Comparison of ENCODE assay signal across 12 cellular contexts in the genomic region with DNA sequence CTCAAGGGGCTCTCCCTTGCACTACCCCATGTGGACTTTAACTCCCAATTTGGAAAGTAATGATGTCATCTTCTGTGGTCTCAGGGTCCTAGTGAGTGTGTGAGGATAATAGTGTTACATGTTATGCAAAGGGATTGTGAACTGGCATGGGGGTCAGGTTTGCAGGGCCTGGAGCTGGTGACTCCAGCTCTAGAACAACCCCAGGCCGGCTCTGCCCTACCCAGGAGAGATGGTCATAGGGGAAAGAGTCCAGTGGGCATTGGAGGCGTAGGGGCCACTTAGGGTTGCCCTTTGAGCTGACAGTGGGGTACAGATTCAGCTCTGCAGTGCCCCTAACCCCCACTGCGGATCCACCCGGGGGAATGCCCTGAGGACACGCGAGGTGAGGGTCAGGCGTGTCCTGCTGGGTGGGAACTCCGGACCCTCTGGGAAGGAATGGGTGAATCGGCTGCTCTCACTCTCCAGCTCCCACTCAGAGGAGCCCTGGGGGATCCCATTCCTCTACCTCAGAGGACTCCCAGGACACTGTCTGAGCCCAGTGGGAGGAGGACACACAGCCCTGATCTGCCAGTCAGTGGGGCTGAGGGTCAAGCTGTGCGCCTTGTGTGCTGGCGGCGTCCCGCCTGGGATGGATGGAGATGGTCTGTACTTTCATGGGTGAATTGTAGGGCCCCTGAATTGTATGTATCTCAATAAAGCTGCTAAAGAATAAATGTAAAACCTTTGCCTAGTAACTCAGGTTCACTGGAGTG. TPM values are rescaled to one million over a fixed set of nuclear protein-coding genes. Genes with fewer than 3 reads are reported as not detected.
DNase-seq lines count a peak whose midpoint lies in the region; ATAC-seq, FAIRE-seq and TF ChIP-seq lines count a peak whose summit lies in the region.
"Had no signal": no experiment of that assay in that cellular context is flagged by ENCODE, and none has a peak within 500 bp of the region (broad histone marks: within the 10 kb centered on the region; RNA-seq: fewer than 3 reads in every experiment).

No MANE protein-coding gene starts in this region.

- H3K27ac ChIP-seq in BLaER1 treated with 17β-estradiol and CSF1 and Interleukin-3, amounts not matched to agents 10 nM and 100 nM = no peak overlapping the region
- no peak overlapping the region for H3K27ac ChIP-seq in HEK293 (ENCODE audit: extremely low read depth, low read depth, low read length)
- H3K27ac ChIP-seq in colonic mucosa = no peak overlapping the region

- ATAC-seq in GM21423 (IDR thresholded peaks at IDR 0.05; ENCODE audit: unreplicated experiment) = no peak
- ATAC-seq in GM19023 (IDR thresholded peaks at IDR 0.05; ENCODE audit: unreplicated experiment) = no peak

- CTCF ChIA-PET in HEK293 (lab: Yijun Ruan, JAX) = interaction anchor here (0.9 to 5.0 kb wide), 11 partner anchors 9 to 162 kb away, joined by 3 to 51 read pairs (median 5); no protein-coding TSS in a partner anchor

- DNase-seq in colonic mucosa (peak; percentile 17), H54 (ENCODE audit: insufficient read length, low spot score) (no peak), COLO668 (lab: John Stamatoyannopoulos, UW; ENCODE audit: unreplicated experiment) (no peak)
- DNase-seq: activated gamma-delta T cell treated with Interleukin-2 at 50 U/mL for 16 hours, NCI-H1417 had no signal

- 0 out of 22 replicates have a peak overlapping the region, but pooled peaks of 1 of the 11 experiments have one; percentile 19 for H3K9ac ChIP-seq in BLaER1 treated with 17β-estradiol and CSF1 and Interleukin-3, amounts not matched to agents 10 nM and 100 nM
- H3K9ac ChIP-seq in colonic mucosa (ENCODE audit: low read depth in 2 of 2, low read length in 2 of 2) = no peak overlapping the region

- peaks cover 55% of the 10 kb centered on the region for H3K27me3 Mint-ChIP-seq in nephron (ENCODE audit: low read depth)

- peak overlapping the region in 1 of 3 experiments; percentile 40 for H3K27ac Mint-ChIP-seq in nephron
- H3K27ac Mint-ChIP-seq: stimulated activated naive CD8-positive, alpha-beta T cell treated with anti-CD3 and anti-CD28 coated beads, Interleukin-15, Interleukin-2, amounts not matched to agents 100 ng/mL and 50 ng/mL, for 24 hours had no signal

- peak overlapping the region in 1 of 10 experiments; percentile 66; a peak in 2 of 20 replicates for H3K4me3 ChIP-seq in BLaER1 treated with 17β-estradiol and CSF1 and Interleukin-3, amounts not matched to agents 10 nM and 100 nM
- H3K4me3 ChIP-seq in HEK293 (ENCODE audit: low read depth, low read length) (no peak overlapping the region), colonic mucosa (no peak overlapping the region)

- peaks cover 0 to 70% (median 21%) of the 10 kb centered on the region in 11 experiments; a peak in 16 of 22 replicates for H4K20me1 ChIP-seq in BLaER1 treated with 17β-estradiol and CSF1 and Interleukin-3, amounts not matched to agents 10 nM and 100 nM

- POLR2A ChIA-PET in HEK293 (lab: Yijun Ruan, JAX) = interaction anchor here (0.5 to 2.6 kb wide), 2 partner anchors 82 to 181 kb away, joined by 6 to 7 read pairs; no protein-coding TSS in a partner anchor

- no peak for TF ChIP-seq POLR2A in H54 (IDR thresholded peaks at IDR 0.05; ENCODE audit: low read depth, low read length)

- peaks cover 21% of the 10 kb centered on the region for H3K4me1 Mint-ChIP-seq in nephron

- H3K4me2 ChIP-seq in BLaER1 treated with 17β-estradiol and CSF1 and Interleukin-3, amounts not matched to agents 10 nM and 100 nM = peak overlapping the region in 10 of 11 experiments; percentile 89 to 100 (median 98); a peak in 19 of 22 replicates

- H3K27me3 ChIP-seq in BLaER1 treated with 17β-estradiol and CSF1 and Interleukin-3, amounts not matched to agents 10 nM and 100 nM = peaks cover 52 to 94% (median 73%) of the 10 kb centered on the region in 11 experiments
- H3K27me3 ChIP-seq in colonic mucosa = peaks cover 60% of the 10 kb centered on the region

- H3K36me3 ChIP-seq in BLaER1 treated with 17β-estradiol and CSF1 and Interleukin-3, amounts not matched to agents 10 nM and 100 nM = no peaks in the 10 kb centered on the region
- H3K36me3 ChIP-seq in HEK293 (ENCODE audit: control insufficient read depth in 2 of 2, insufficient read depth in 1 of 2, low read length in 2 of 2) = no peaks in the 10 kb centered on the region
- H3K36me3 ChIP-seq in colonic mucosa = no peaks in the 10 kb centered on the region

- intact Hi-C loops in colonic mucosa (cut with DNase I) = loop anchor here (5.0 kb wide), 1 partner anchor 131 kb away; no protein-coding TSS in a partner anchor

- H3K9me3 ChIP-seq in BLaER1 treated with 17β-estradiol and CSF1 and Interleukin-3, amounts not matched to agents 10 nM and 100 nM (replicated peaks in 1 of 11) = no peaks in the 10 kb centered on the region
- H3K9me3 ChIP-seq in HEK293 (ENCODE audit: control insufficient read depth, insufficient read depth, low read depth, low read length) (no peaks in the 10 kb centered on the region), colonic mucosa (no peaks in the 10 kb centered on the region)

- H3K4me3 Mint-ChIP-seq in nephron = peak overlapping the region; percentile 64 to 71 (median 70)
- H3K4me3 Mint-ChIP-seq: stimulated activated naive CD8-positive, alpha-beta T cell treated with anti-CD3 and anti-CD28 coated beads, Interleukin-15, Interleukin-2, amounts not matched to agents 100 ng/mL and 50 ng/mL, for 24 hours had no signal

- no peaks in the 10 kb centered on the region for H3K36me3 Mint-ChIP-seq in nephron (ENCODE audit: low read depth)

- H3K9me3 Mint-ChIP-seq in nephron = no peaks in the 10 kb centered on the region
- H3K9me3 Mint-ChIP-seq: stimulated activated naive CD8-positive, alpha-beta T cell treated with anti-CD3 and anti-CD28 coated beads, Interleukin-15, Interleukin-2, amounts not matched to agents 100 ng/mL and 50 ng/mL, for 24 hours had no signal

- peaks cover 52 to 96% (median 91%) of the 10 kb centered on the region in 10 experiments for H3K4me1 ChIP-seq in BLaER1 treated with 17β-estradiol and CSF1 and Interleukin-3, amounts not matched to agents 10 nM and 100 nM
- peaks cover 30% of the 10 kb centered on the region for H3K4me1 ChIP-seq in HEK293 (ENCODE audit: control insufficient read depth, insufficient read depth, low read length)
- peaks cover 8% of the 10 kb centered on the region for H3K4me1 ChIP-seq in colonic mucosa

- no peak for FAIRE-seq in H54 (lab: Jason Lieb, UNC)
- FAIRE-seq: D721Med had no signal

- no peak for TF ChIP-seq CTCF in HEK293 (tag by site-specific recombination; IDR thresholded peaks at IDR 0.05)
- TF ChIP-seq CTCF in colonic mucosa (IDR thresholded peaks at IDR 0.05) = no peak
- TF ChIP-seq CTCF in nephron (IDR thresholded peaks at IDR 0.05; ENCODE audit: unreplicated experiment in 3 of 3) = no peak

TF ChIP-seq in HEK293, 187 proteins besides CTCF, POLR2A, EP300 and RAD21 (continues in another document):
- peak; percentile 27 for TF ChIP-seq ZIC2 (tag by site-specific recombination; IDR thresholded peaks at IDR 0.05)
- TF ChIP-seq ZNF202 (tag by site-specific recombination; IDR thresholded peaks at IDR 0.05; ENCODE audit: borderline replicate concordance) = no peak
- TF ChIP-seq ZNF600 (tag by site-specific recombination; IDR thresholded peaks at IDR 0.05) = 0 out of 2 replicates have a peak, but pooled peaks have one; percentile 14
- TF ChIP-seq, protein P1, sequence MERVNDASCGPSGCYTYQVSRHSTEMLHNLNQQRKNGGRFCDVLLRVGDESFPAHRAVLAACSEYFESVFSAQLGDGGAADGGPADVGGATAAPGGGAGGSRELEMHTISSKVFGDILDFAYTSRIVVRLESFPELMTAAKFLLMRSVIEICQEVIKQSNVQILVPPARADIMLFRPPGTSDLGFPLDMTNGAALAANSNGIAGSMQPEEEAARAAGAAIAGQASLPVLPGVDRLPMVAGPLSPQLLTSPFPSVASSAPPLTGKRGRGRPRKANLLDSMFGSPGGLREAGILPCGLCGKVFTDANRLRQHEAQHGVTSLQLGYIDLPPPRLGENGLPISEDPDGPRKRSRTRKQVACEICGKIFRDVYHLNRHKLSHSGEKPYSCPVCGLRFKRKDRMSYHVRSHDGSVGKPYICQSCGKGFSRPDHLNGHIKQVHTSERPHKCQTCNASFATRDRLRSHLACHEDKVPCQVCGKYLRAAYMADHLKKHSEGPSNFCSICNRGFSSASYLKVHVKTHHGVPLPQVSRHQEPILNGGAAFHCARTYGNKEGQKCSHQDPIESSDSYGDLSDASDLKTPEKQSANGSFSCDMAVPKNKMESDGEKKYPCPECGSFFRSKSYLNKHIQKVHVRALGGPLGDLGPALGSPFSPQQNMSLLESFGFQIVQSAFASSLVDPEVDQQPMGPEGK (tag by site-specific recombination; IDR thresholded peaks at IDR 0.05) = 0 out of 2 replicates have a peak, but pooled peaks have one; percentile 33
- no peak for TF ChIP-seq ZNF837 (tag by site-specific recombination; IDR thresholded peaks at IDR 0.05)
- peak; percentile 61; the same call in 1 of the 2 replicates for TF ChIP-seq GLIS2 (tag by site-specific recombination; IDR thresholded peaks at IDR 0.05)
- TF ChIP-seq, protein P2, sequence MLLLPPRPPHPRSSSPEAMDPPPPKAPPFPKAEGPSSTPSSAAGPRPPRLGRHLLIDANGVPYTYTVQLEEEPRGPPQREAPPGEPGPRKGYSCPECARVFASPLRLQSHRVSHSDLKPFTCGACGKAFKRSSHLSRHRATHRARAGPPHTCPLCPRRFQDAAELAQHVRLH (tag by site-specific recombination; IDR thresholded peaks at IDR 0.05) = no peak
- peak; percentile 34; the same call in 1 of the 2 replicates for TF ChIP-seq ZNF629 (tag by site-specific recombination; IDR thresholded peaks at IDR 0.05)
- TF ChIP-seq ZNF585B (tag by site-specific recombination; IDR thresholded peaks at IDR 0.05) = no peak
- no peak for TF ChIP-seq ZNF214 (tag by site-specific recombination; IDR thresholded peaks at IDR 0.05; ENCODE audit: borderline replicate concordance)
- TF ChIP-seq, protein P3, sequence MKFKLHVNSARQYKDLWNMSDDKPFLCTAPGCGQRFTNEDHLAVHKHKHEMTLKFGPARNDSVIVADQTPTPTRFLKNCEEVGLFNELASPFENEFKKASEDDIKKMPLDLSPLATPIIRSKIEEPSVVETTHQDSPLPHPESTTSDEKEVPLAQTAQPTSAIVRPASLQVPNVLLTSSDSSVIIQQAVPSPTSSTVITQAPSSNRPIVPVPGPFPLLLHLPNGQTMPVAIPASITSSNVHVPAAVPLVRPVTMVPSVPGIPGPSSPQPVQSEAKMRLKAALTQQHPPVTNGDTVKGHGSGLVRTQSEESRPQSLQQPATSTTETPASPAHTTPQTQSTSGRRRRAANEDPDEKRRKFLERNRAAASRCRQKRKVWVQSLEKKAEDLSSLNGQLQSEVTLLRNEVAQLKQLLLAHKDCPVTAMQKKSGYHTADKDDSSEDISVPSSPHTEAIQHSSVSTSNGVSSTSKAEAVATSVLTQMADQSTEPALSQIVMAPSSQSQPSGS (tag by site-specific recombination; IDR thresholded peaks at IDR 0.05; ENCODE audit: low read depth) = peak; percentile 92

RNA-seq across cellular contexts. Expression of a gene that starts 2.5 kb away (rescaled TPM):
- 1 to 10 TPM in 1 of 2 donors, under 1 TPM in 1; 0.94 to 1.9 TPM for total RNA-seq in colonic mucosa
